Comparison of ENCODE assay signal across 1 cellular context in the genomic region with DNA sequence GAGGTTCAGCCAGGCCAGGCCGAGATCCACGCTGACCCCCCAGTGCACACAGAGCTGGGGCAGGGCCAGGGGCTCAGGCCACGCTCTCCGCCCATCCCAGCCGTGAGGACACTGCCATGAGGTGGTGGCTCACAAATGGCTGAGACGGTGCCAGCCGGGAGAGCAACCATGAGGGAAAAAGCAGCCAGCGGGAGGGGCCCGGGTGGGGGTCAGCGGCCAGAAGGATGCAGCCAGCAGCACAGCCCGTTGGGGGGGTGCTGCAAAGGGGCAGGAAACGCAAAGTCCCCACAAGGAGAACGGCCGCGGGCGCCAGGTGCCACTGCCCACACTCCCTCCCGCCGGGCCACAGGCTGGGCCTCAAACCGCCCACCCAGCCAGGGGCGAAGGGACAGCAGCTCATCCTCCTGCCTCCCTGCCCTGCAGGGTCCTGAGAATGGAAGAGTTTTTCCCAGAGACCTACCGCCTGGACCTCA.
TF ChIP-seq lines count a peak whose summit lies in the region.

No MANE protein-coding gene starts in this region.

TF ChIP-seq in GM23338, 12 proteins besides CTCF, POLR2A, EP300 and RAD21 (continued from another document):
- TF ChIP-seq, protein P1, sequence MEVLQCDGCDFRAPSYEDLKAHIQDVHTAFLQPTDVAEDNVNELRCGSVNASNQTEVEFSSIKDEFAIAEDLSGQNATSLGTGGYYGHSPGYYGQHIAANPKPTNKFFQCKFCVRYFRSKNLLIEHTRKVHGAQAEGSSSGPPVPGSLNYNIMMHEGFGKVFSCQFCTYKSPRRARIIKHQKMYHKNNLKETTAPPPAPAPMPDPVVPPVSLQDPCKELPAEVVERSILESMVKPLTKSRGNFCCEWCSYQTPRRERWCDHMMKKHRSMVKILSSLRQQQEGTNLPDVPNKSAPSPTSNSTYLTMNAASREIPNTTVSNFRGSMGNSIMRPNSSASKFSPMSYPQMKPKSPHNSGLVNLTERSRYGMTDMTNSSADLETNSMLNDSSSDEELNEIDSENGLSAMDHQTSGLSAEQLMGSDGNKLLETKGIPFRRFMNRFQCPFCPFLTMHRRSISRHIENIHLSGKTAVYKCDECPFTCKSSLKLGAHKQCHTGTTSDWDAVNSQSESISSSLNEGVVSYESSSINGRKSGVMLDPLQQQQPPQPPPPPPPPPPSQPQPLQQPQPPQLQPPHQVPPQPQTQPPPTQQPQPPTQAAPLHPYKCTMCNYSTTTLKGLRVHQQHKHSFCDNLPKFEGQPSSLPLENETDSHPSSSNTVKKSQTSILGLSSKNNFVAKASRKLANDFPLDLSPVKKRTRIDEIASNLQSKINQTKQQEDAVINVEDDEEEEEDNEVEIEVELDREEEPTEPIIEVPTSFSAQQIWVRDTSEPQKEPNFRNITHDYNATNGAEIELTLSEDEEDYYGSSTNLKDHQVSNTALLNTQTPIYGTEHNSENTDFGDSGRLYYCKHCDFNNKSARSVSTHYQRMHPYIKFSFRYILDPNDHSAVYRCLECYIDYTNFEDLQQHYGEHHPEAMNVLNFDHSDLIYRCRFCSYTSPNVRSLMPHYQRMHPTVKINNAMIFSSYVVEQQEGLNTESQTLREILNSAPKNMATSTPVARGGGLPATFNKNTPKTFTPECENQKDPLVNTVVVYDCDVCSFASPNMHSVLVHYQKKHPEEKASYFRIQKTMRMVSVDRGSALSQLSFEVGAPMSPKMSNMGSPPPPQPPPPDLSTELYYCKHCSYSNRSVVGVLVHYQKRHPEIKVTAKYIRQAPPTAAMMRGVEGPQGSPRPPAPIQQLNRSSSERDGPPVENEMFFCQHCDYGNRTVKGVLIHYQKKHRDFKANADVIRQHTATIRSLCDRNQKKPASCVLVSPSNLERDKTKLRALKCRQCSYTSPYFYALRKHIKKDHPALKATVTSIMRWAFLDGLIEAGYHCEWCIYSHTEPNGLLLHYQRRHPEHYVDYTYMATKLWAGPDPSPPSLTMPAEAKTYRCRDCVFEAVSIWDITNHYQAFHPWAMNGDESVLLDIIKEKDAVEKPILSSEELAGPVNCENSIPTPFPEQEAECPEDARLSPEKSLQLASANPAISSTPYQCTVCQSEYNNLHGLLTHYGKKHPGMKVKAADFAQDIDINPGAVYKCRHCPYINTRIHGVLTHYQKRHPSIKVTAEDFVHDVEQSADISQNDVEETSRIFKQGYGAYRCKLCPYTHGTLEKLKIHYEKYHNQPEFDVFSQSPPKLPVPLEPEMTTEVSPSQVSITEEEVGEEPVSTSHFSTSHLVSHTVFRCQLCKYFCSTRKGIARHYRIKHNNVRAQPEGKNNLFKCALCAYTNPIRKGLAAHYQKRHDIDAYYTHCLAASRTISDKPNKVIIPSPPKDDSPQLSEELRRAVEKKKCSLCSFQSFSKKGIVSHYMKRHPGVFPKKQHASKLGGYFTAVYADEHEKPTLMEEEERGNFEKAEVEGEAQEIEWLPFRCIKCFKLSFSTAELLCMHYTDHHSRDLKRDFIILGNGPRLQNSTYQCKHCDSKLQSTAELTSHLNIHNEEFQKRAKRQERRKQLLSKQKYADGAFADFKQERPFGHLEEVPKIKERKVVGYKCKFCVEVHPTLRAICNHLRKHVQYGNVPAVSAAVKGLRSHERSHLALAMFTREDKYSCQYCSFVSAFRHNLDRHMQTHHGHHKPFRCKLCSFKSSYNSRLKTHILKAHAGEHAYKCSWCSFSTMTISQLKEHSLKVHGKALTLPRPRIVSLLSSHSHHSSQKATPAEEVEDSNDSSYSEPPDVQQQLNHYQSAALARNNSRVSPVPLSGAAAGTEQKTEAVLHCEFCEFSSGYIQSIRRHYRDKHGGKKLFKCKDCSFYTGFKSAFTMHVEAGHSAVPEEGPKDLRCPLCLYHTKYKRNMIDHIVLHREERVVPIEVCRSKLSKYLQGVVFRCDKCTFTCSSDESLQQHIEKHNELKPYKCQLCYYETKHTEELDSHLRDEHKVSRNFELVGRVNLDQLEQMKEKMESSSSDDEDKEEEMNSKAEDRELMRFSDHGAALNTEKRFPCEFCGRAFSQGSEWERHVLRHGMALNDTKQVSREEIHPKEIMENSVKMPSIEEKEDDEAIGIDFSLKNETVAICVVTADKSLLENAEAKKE (CRISPR knock-in tag; IDR thresholded peaks at IDR 0.05), result no peak
- TF ChIP-seq CREB1 (CRISPR knock-in tag; IDR thresholded peaks at IDR 0.05; ENCODE audit: low read depth), result no peak
- no peak for TF ChIP-seq POLR2AphosphoS5 (IDR thresholded peaks at IDR 0.05; ENCODE audit: low read depth)
- TF ChIP-seq, protein P2, sequence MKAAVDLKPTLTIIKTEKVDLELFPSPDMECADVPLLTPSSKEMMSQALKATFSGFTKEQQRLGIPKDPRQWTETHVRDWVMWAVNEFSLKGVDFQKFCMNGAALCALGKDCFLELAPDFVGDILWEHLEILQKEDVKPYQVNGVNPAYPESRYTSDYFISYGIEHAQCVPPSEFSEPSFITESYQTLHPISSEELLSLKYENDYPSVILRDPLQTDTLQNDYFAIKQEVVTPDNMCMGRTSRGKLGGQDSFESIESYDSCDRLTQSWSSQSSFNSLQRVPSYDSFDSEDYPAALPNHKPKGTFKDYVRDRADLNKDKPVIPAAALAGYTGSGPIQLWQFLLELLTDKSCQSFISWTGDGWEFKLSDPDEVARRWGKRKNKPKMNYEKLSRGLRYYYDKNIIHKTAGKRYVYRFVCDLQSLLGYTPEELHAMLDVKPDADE (IDR thresholded peaks at IDR 0.05), result no peak
- TF ChIP-seq NANOG (IDR thresholded peaks at IDR 0.05; ENCODE audit: borderline replicate concordance), result no peak
- no peak for TF ChIP-seq ZNF114 (CRISPR knock-in tag; IDR thresholded peaks at IDR 0.05)
- TF ChIP-seq EZH2phosphoT487 (IDR thresholded peaks at IDR 0.05; ENCODE audit: unreplicated experiment), result no peak
- TF ChIP-seq, protein P3, sequence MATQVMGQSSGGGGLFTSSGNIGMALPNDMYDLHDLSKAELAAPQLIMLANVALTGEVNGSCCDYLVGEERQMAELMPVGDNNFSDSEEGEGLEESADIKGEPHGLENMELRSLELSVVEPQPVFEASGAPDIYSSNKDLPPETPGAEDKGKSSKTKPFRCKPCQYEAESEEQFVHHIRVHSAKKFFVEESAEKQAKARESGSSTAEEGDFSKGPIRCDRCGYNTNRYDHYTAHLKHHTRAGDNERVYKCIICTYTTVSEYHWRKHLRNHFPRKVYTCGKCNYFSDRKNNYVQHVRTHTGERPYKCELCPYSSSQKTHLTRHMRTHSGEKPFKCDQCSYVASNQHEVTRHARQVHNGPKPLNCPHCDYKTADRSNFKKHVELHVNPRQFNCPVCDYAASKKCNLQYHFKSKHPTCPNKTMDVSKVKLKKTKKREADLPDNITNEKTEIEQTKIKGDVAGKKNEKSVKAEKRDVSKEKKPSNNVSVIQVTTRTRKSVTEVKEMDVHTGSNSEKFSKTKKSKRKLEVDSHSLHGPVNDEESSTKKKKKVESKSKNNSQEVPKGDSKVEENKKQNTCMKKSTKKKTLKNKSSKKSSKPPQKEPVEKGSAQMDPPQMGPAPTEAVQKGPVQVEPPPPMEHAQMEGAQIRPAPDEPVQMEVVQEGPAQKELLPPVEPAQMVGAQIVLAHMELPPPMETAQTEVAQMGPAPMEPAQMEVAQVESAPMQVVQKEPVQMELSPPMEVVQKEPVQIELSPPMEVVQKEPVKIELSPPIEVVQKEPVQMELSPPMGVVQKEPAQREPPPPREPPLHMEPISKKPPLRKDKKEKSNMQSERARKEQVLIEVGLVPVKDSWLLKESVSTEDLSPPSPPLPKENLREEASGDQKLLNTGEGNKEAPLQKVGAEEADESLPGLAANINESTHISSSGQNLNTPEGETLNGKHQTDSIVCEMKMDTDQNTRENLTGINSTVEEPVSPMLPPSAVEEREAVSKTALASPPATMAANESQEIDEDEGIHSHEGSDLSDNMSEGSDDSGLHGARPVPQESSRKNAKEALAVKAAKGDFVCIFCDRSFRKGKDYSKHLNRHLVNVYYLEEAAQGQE (IDR thresholded peaks at IDR 0.05; ENCODE audit: unreplicated experiment), result no peak
- no peak for TF ChIP-seq STAT1 (IDR thresholded peaks at IDR 0.05; ENCODE audit: unreplicated experiment)
